ENCODE assay signal across 10 cellular contexts in genomic region chr2:88735853-88736252, GRCh38. TPM values are rescaled to one million over a fixed set of nuclear protein-coding genes. Genes with fewer than 3 reads are reported as not detected.
A peak's percentile ranks its signal among the peaks of the same experiment; 100 is the strongest.
DNase-seq lines count a peak whose midpoint lies in the region; ATAC-seq and TF ChIP-seq lines count a peak whose summit lies in the region.
"Had no signal": no experiment of that assay in that cellular context is flagged by ENCODE, and none has a peak within 500 bp of the region (broad histone marks: within the 10 kb centered on the region; RNA-seq: fewer than 3 reads in every experiment).

No MANE protein-coding gene starts in this region.

- H3K18ac ChIP-seq in mesendoderm (ENCODE audit: low read length) = no peak overlapping the region

- whole genome bisulfite sequencing in mesendoderm (ENCODE audit: extremely low coverage, insufficient coverage, low lambda C conversion rate) = no CpG with 5 or more reads among the region's 6 CpGs

- H2BK15ac ChIP-seq in mesendoderm (replicated peaks; ENCODE audit: low read depth) = no peak overlapping the region

- peak overlapping the region; percentile 17 for H3K56ac ChIP-seq in mesendoderm (ENCODE audit: low read length)

- H3K4me1 Mint-ChIP-seq in MCF 10A (ENCODE audit: insufficient read depth, unreplicated experiment) = peaks cover 6% of the 10 kb centered on the region
- peaks cover 22% of the 10 kb centered on the region for H3K4me1 Mint-ChIP-seq in stimulated activated naive CD8-positive, alpha-beta T cell treated with anti-CD3 and anti-CD28 coated beads, Interleukin-15, Interleukin-2, amounts not matched to agents 100 ng/mL and 50 ng/mL, for 24 hours (ENCODE audit: low read depth)

- no peak overlapping the region for H3K4ac ChIP-seq in mesendoderm (ENCODE audit: low read depth, low read length)

- H3K4me1 ChIP-seq in breast epithelium (no peaks in the 10 kb centered on the region), mesendoderm (ENCODE audit: control insufficient read depth, low read depth, low read length) (peaks cover 3% of the 10 kb centered on the region)

- ATAC-seq in GM19351 (IDR thresholded peaks at IDR 0.05; ENCODE audit: unreplicated experiment) = no peak

- H4K8ac ChIP-seq in mesendoderm (ENCODE audit: low read depth, low read length) = no peak overlapping the region

- intact Hi-C loops in MCF 10A (cut with micrococcal nuclease) (no loop called here), breast epithelium (cut with DNase I; ENCODE audit: low total_unique reads) (no loop called here)

- no peak overlapping the region for H3K9ac ChIP-seq in mesendoderm (ENCODE audit: low read length)

- H3K27ac ChIP-seq in breast epithelium (no peak overlapping the region), mesendoderm (ENCODE audit: low read depth, low read length) (no peak overlapping the region)

- peaks cover 1% of the 10 kb centered on the region for H3K79me1 ChIP-seq in mesendoderm (ENCODE audit: low read length)

- H3K27me3 Mint-ChIP-seq in MCF 10A (ENCODE audit: insufficient read depth, unreplicated experiment) = no peaks in the 10 kb centered on the region
- no peaks in the 10 kb centered on the region for H3K27me3 Mint-ChIP-seq in stimulated activated naive CD8-positive, alpha-beta T cell treated with anti-CD3 and anti-CD28 coated beads, Interleukin-15, Interleukin-2, amounts not matched to agents 100 ng/mL and 50 ng/mL, for 24 hours

- DNase-seq in MCF 10A (ENCODE audit: unreplicated experiment) (peak; percentile 40), breast epithelium (ENCODE audit: low spot score in 2 of 2) (no peak), mesendoderm (no peak), NCI-H146 (lab: John Stamatoyannopoulos, UW) (no peak), NCI-H748 treated with DMSO at 0.1 percent for 48 hours (lab: John Stamatoyannopoulos, UW) (no peak)
- DNase-seq in activated CD4-positive, alpha-beta T cell treated with anti-CD3 and anti-CD28 coated beads, Interleukin-2, amount 50 U/mL, for 48 hours = peak; percentile 35 to 44
- DNase-seq: glutamatergic neuron, mesenchymal stem cell had no signal

- H3K27ac Mint-ChIP-seq in MCF 10A (ENCODE audit: low read depth, unreplicated experiment) = no peak overlapping the region
- H3K27ac Mint-ChIP-seq in stimulated activated naive CD8-positive, alpha-beta T cell treated with anti-CD3 and anti-CD28 coated beads, Interleukin-15, Interleukin-2, amounts not matched to agents 100 ng/mL and 50 ng/mL, for 24 hours = peak overlapping the region; percentile 83

- POLR2A ChIA-PET in MCF 10A (lab: Yijun Ruan, JAX) = no interaction called here

- H3K4me3 ChIP-seq in breast epithelium (no peak overlapping the region), mesendoderm (ENCODE audit: low read length) (no peak overlapping the region)

- no peaks in the 10 kb centered on the region for H3K79me2 ChIP-seq in mesendoderm (ENCODE audit: control insufficient read depth, insufficient read depth, low read length)

- H3K36me3 ChIP-seq in breast epithelium (no peaks in the 10 kb centered on the region), mesendoderm (ENCODE audit: control insufficient read depth, insufficient read depth, low read length) (no peaks in the 10 kb centered on the region)

- CTCF ChIA-PET in MCF 10A (lab: Yijun Ruan, JAX) = interaction anchor here (0.6 to 1.5 kb wide), 4 partner anchors 10 to 183 kb away, joined by 3 to 4 read pairs (median 4); no protein-coding TSS in a partner anchor

- H2BK5ac ChIP-seq in mesendoderm (ENCODE audit: low read length) = peak overlapping the region; percentile 4

- no peak overlapping the region for H2AK5ac ChIP-seq in mesendoderm (ENCODE audit: low read length)

- no peak overlapping the region for H3K23ac ChIP-seq in mesendoderm (ENCODE audit: low read length)

- H3K36me3 Mint-ChIP-seq in MCF 10A (ENCODE audit: insufficient read depth, unreplicated experiment) = peaks cover 20% of the 10 kb centered on the region
- peaks cover 50% of the 10 kb centered on the region for H3K36me3 Mint-ChIP-seq in stimulated activated naive CD8-positive, alpha-beta T cell treated with anti-CD3 and anti-CD28 coated beads, Interleukin-15, Interleukin-2, amounts not matched to agents 100 ng/mL and 50 ng/mL, for 24 hours (ENCODE audit: low read depth)

- no TSS peak for BruUV-seq in MCF 10A (replicated peaks; lab: Mats Ljungman, UMichigan)

- no peaks in the 10 kb centered on the region for H3K9me3 ChIP-seq in breast epithelium

- H3K27me3 ChIP-seq in breast epithelium = no peaks in the 10 kb centered on the region
- H3K27me3 ChIP-seq in mesendoderm (ENCODE audit: insufficient read depth, low read length, poor library complexity) = no peaks in the 10 kb centered on the region

- TF ChIP-seq POLR2A in breast epithelium (IDR thresholded peaks at IDR 0.05) = no peak

- no peak overlapping the region for H3K4me2 ChIP-seq in mesendoderm (ENCODE audit: low read length)

- H4K5ac ChIP-seq in mesendoderm (ENCODE audit: low read length) = no peak overlapping the region

- TF ChIP-seq CTCF in MCF 10A (IDR thresholded peaks at IDR 0.05; ENCODE audit: unreplicated experiment) = no peak
- no peak for TF ChIP-seq CTCF in breast epithelium (IDR thresholded peaks at IDR 0.05)

- H3K4me3 Mint-ChIP-seq in MCF 10A (ENCODE audit: unreplicated experiment) = no peak overlapping the region
- no peak overlapping the region for H3K4me3 Mint-ChIP-seq in stimulated activated naive CD8-positive, alpha-beta T cell treated with anti-CD3 and anti-CD28 coated beads, Interleukin-15, Interleukin-2, amounts not matched to agents 100 ng/mL and 50 ng/mL, for 24 hours

- no peak overlapping the region for H2BK120ac ChIP-seq in mesendoderm (ENCODE audit: low read depth, low read length)

- no peaks in the 10 kb centered on the region for H3K9me3 Mint-ChIP-seq in MCF 10A (ENCODE audit: unreplicated experiment)
- no peaks in the 10 kb centered on the region for H3K9me3 Mint-ChIP-seq in stimulated activated naive CD8-positive, alpha-beta T cell treated with anti-CD3 and anti-CD28 coated beads, Interleukin-15, Interleukin-2, amounts not matched to agents 100 ng/mL and 50 ng/mL, for 24 hours

RNA-seq across cellular contexts. Expression of gene RPIA, which starts 44.4 kb away (rescaled TPM):
- 12.2 and 14.1 TPM in 2 replicates for total RNA-seq in MCF 10A (2022)
- 10 to 100 TPM in 2 of 3 donors, 1 to 10 TPM in 1; 9.9 to 15.4 (median 10.4) TPM for total RNA-seq in breast epithelium
- 15.2 TPM for polyA plus RNA-seq in mesendoderm (2013, experiment 1 of 2)
- polyA plus RNA-seq in mesendoderm (2013, experiment 2 of 2) = 15.0 TPM

Comparison
In these comparisons a context has a peak if more than half of its experiments do, and no peak if none do; other contexts are left out.
1. DNase-seq: peak in MCF 10A (single experiment) and activated CD4-positive, alpha-beta T cell treated with anti-CD3 and anti-CD28 coated beads, Interleukin-2, amount 50 U/mL, for 48 hours (2 of 2); none in breast epithelium (0 of 2), mesendoderm (single experiment), NCI-H146 (single experiment) and NCI-H748 treated with DMSO at 0.1 percent for 48 hours (single experiment).